18 cellular contexts compared by ENCODE assay signal in genomic region chr19:944171-944567, GRCh38. TPM values are rescaled to one million over a fixed set of nuclear protein-coding genes. Genes with fewer than 3 reads are reported as not detected.
DNase-seq lines count a peak whose midpoint lies in the region; ATAC-seq and TF ChIP-seq lines count a peak whose summit lies in the region.
"Had no signal": no experiment of that assay in that cellular context is flagged by ENCODE, and none has a peak within 500 bp of the region (broad histone marks: within the 10 kb centered on the region; RNA-seq: fewer than 3 reads in every experiment).

No MANE protein-coding gene starts in this region.

- WGBS in trophoblast cell (ENCODE audit: extremely low coverage, insufficient coverage, insufficient read length), result no CpG with 5 or more reads among the region's 27 CpGs

- H3K36me3 Mint-ChIP-seq in Calu3 (ENCODE audit: insufficient read depth, unreplicated experiment), result peaks cover 15% of the 10 kb centered on the region
- peaks cover 13% of the 10 kb centered on the region for H3K36me3 Mint-ChIP-seq in activated T-helper 1 cell treated with anti-CD3 and anti-CD28 coated beads, Interleukin-12 subunit alpha, Interleukin-12 subunit beta, Interleukin-2, Interleukin-4 antibody, amounts not matched to agents 30 ng/mL and 10 ng/mL and 1 ng/mL, durations not matched to agents 14 hours and 24 hours and 36 hours (ENCODE audit: low read depth)

- no peak overlapping the region for H4K8ac ChIP-seq in trophoblast cell (ENCODE audit: low read depth, low read length)

- H3K9me3 Mint-ChIP-seq in Calu3 (ENCODE audit: low read depth, unreplicated experiment), result no peaks in the 10 kb centered on the region
- H3K9me3 Mint-ChIP-seq in activated T-helper 1 cell treated with anti-CD3 and anti-CD28 coated beads, Interleukin-12 subunit alpha, Interleukin-12 subunit beta, Interleukin-2, Interleukin-4 antibody, amounts not matched to agents 30 ng/mL and 10 ng/mL and 1 ng/mL, durations not matched to agents 14 hours and 24 hours and 36 hours, result no peaks in the 10 kb centered on the region
- H3K9me3 Mint-ChIP-seq: activated T-cell treated with anti-CD3 and anti-CD28 coated beads, Interleukin-2, amount 50 U/mL, for 72 hours; T-helper 2 cell treated with Interferon-gamma antibody and Interleukin-4, amounts not matched to agents 5 μg/mL and 100 μg/mL, for 36 hours had no signal

- no peak overlapping the region for H3K27ac Mint-ChIP-seq in Calu3 (ENCODE audit: unreplicated experiment)
- H3K27ac Mint-ChIP-seq in activated T-helper 1 cell treated with anti-CD3 and anti-CD28 coated beads, Interleukin-12 subunit alpha, Interleukin-12 subunit beta, Interleukin-2, Interleukin-4 antibody, amounts not matched to agents 30 ng/mL and 10 ng/mL and 1 ng/mL, durations not matched to agents 14 hours and 24 hours and 36 hours, result no peak overlapping the region
- H3K27ac Mint-ChIP-seq: activated T-cell treated with anti-CD3 and anti-CD28 coated beads, Interleukin-2, amount 50 U/mL, for 72 hours; T-helper 2 cell treated with Interferon-gamma antibody and Interleukin-4, amounts not matched to agents 5 μg/mL and 100 μg/mL, for 36 hours had no signal

- H2AFZ ChIP-seq in trophoblast cell (ENCODE audit: insufficient read depth, low read length, poor library complexity), result no peak overlapping the region

- no peak overlapping the region for H4K91ac ChIP-seq in trophoblast cell (ENCODE audit: low read depth, low read length)

- no peak overlapping the region for H3K4me3 ChIP-seq in fibroblast of the aortic adventitia (ENCODE audit: low read depth, low read length)
- H3K4me3 ChIP-seq in trophoblast cell (ENCODE audit: low read depth, low read length), result no peak overlapping the region
- no peak overlapping the region for H3K4me3 ChIP-seq in tibial artery

- H3K9me3 ChIP-seq in trophoblast cell (ENCODE audit: insufficient read depth, low read depth, low read length), result peaks cover 3% of the 10 kb centered on the region
- H3K9me3 ChIP-seq in tibial artery, result no peaks in the 10 kb centered on the region

- H3K4me3 Mint-ChIP-seq in Calu3 (ENCODE audit: low read depth, unreplicated experiment), result peak overlapping the region; percentile 20
- H3K4me3 Mint-ChIP-seq in activated T-helper 1 cell treated with anti-CD3 and anti-CD28 coated beads, Interleukin-12 subunit alpha, Interleukin-12 subunit beta, Interleukin-2, Interleukin-4 antibody, amounts not matched to agents 30 ng/mL and 10 ng/mL and 1 ng/mL, durations not matched to agents 14 hours and 24 hours and 36 hours, result no peak overlapping the region
- H3K4me3 Mint-ChIP-seq: activated T-cell treated with anti-CD3 and anti-CD28 coated beads, Interleukin-2, amount 50 U/mL, for 72 hours; T-helper 2 cell treated with Interferon-gamma antibody and Interleukin-4, amounts not matched to agents 5 μg/mL and 100 μg/mL, for 36 hours had no signal

- no peak overlapping the region for H3K23ac ChIP-seq in trophoblast cell (ENCODE audit: low read length)

- H3K18ac ChIP-seq in trophoblast cell (ENCODE audit: low read length), result no peak overlapping the region

- no peak overlapping the region for H2BK12ac ChIP-seq in trophoblast cell (ENCODE audit: low read length)

- peaks cover 65% of the 10 kb centered on the region for H3K79me2 ChIP-seq in trophoblast cell (ENCODE audit: control insufficient read depth, insufficient read depth, low read length, poor library complexity)

- peaks cover 14% of the 10 kb centered on the region for H3K79me1 ChIP-seq in trophoblast cell (ENCODE audit: low read length)

- H3K27me3 ChIP-seq in trophoblast cell (ENCODE audit: insufficient read depth, low read length), result no peaks in the 10 kb centered on the region
- H3K27me3 ChIP-seq in tibial artery, result no peaks in the 10 kb centered on the region

- no peak overlapping the region for H3K4me2 ChIP-seq in trophoblast cell (ENCODE audit: low read length)

- no peak for DNase-seq in Calu3
- peak; percentile 92 for DNase-seq in OCI-M1 (lab: John Stamatoyannopoulos, UW)
- peak; percentile 87 for DNase-seq in fibroblast of the aortic adventitia (ENCODE audit: low read depth)
- peak in 1 of 2 donors; percentile 53 for DNase-seq in trophoblast cell
- no peak for DNase-seq in activated T-helper 1 cell treated with anti-CD3 and anti-CD28 coated beads, Interleukin-12 subunit alpha, Interleukin-12 subunit beta, Interleukin-2, Interleukin-4 antibody, amounts not matched to agents 30 ng/mL and 10 ng/mL and 1 ng/mL, durations not matched to agents 14 hours and 24 hours and 36 hours (ENCODE audit: low spot score)
- no peak for DNase-seq in HK-2 (ENCODE audit: unreplicated experiment)
- DNase-seq in tibial artery, result no peak
- DNase-seq: activated T-cell treated with anti-CD3 and anti-CD28 coated beads, Interleukin-2, amount 50 U/mL, for 72 hours; cerebellar nuclear complex; islet precursor cell; NCI-H146; NCI-H748 treated with DMSO at 0.1 percent for 48 hours had no signal

- H3K4ac ChIP-seq in trophoblast cell (ENCODE audit: low read depth, low read length), result peak overlapping the region; percentile 95

- no peak for TF ChIP-seq CTCF in Calu3 (IDR thresholded peaks at IDR 0.05; ENCODE audit: unreplicated experiment)
- TF ChIP-seq CTCF in fibroblast of the aortic adventitia (IDR thresholded peaks at IDR 0.05; ENCODE audit: insufficient read depth, low read length), result no peak
- TF ChIP-seq CTCF in tibial artery (IDR thresholded peaks at IDR 0.05), result no peak

- H4K12ac ChIP-seq in trophoblast cell (ENCODE audit: low read depth, low read length), result no peak overlapping the region

- H3K27ac ChIP-seq in trophoblast cell (ENCODE audit: low read depth, low read length) (no peak overlapping the region), tibial artery (no peak overlapping the region)

- H3K36me3 ChIP-seq in trophoblast cell (ENCODE audit: control insufficient read depth in 1 of 2, insufficient read depth in 2 of 2, low read length in 2 of 2) (peaks cover 86 to 88% of the 10 kb centered on the region in 2 experiments), tibial artery (peaks cover 0 to 4% (median 0%) of the 10 kb centered on the region in 3 donors)

- H3K27me3 Mint-ChIP-seq in Calu3 (ENCODE audit: unreplicated experiment), result peaks cover 31% of the 10 kb centered on the region
- H3K27me3 Mint-ChIP-seq in activated T-helper 1 cell treated with anti-CD3 and anti-CD28 coated beads, Interleukin-12 subunit alpha, Interleukin-12 subunit beta, Interleukin-2, Interleukin-4 antibody, amounts not matched to agents 30 ng/mL and 10 ng/mL and 1 ng/mL, durations not matched to agents 14 hours and 24 hours and 36 hours (ENCODE audit: insufficient read depth), result peaks cover 4% of the 10 kb centered on the region

- ATAC-seq in GM21786 (IDR thresholded peaks at IDR 0.05; ENCODE audit: unreplicated experiment), result no peak
- ATAC-seq: activated T-cell treated with anti-CD3 and anti-CD28 coated beads, Interleukin-2, amount 50 U/mL, for 72 hours had no signal

- no peak overlapping the region for H2AK5ac ChIP-seq in trophoblast cell (ENCODE audit: low read length)

- no peak overlapping the region for H3K9ac ChIP-seq in trophoblast cell (ENCODE audit: low read length)

- CTCF ChIA-PET in Calu3 (lab: Charles Lee), result interaction anchor here (0.5 kb wide), 1 partner anchor 22 kb away, joined by 3 read pairs; no protein-coding TSS in a partner anchor

- no TSS peak for BruUV-seq in Calu3 (replicated peaks; lab: Mats Ljungman, UMichigan)

- H2BK5ac ChIP-seq in trophoblast cell (ENCODE audit: low read depth, low read length, poor library complexity), result no peak overlapping the region

- H3K4me1 Mint-ChIP-seq in Calu3 (ENCODE audit: low read depth, unreplicated experiment), result peaks cover 26% of the 10 kb centered on the region
- H3K4me1 Mint-ChIP-seq in activated T-helper 1 cell treated with anti-CD3 and anti-CD28 coated beads, Interleukin-12 subunit alpha, Interleukin-12 subunit beta, Interleukin-2, Interleukin-4 antibody, amounts not matched to agents 30 ng/mL and 10 ng/mL and 1 ng/mL, durations not matched to agents 14 hours and 24 hours and 36 hours (ENCODE audit: low read depth), result peaks cover 6% of the 10 kb centered on the region

- H2BK120ac ChIP-seq in trophoblast cell (ENCODE audit: insufficient read depth, low read length, poor library complexity), result no peak overlapping the region

- H3K14ac ChIP-seq in trophoblast cell (ENCODE audit: low read length), result no peak overlapping the region

- intact Hi-C loops in Calu3 (cut with micrococcal nuclease; ENCODE audit: unreplicated experiment) (no loop called here), tibial artery (cut with DNase I; ENCODE audit: low total_unique reads) (no loop called here)
- intact Hi-C loops in activated T-helper 1 cell treated with anti-CD3 and anti-CD28 coated beads, Interleukin-12 subunit alpha, Interleukin-12 subunit beta, Interleukin-2, Interleukin-4 antibody, amounts not matched to agents 30 ng/mL and 10 ng/mL and 1 ng/mL, durations not matched to agents 14 hours and 24 hours and 36 hours (cut with micrococcal nuclease), result no loop called here

- peaks cover 44 to 48% of the 10 kb centered on the region in 2 experiments for H3K4me1 ChIP-seq in trophoblast cell (ENCODE audit: control insufficient read depth in 1 of 2, insufficient read depth in 2 of 2, low read length in 2 of 2)
- peaks cover 0 to 13% (median 9%) of the 10 kb centered on the region in 4 donors for H3K4me1 ChIP-seq in tibial artery

RNA-seq across cellular contexts. Expression of gene ARID3A, which starts 18.3 kb away (rescaled TPM):
- total RNA-seq in Calu3 (2022) (0.85 and 1.6 TPM in 2 replicates), fibroblast of the aortic adventitia (ENCODE audit: low replicate concordance) (3.7 and 11.2 TPM in 2 replicates)
- polyA plus RNA-seq in trophoblast cell (2013), result 445 and 449 TPM in 2 replicates
- total RNA-seq in activated T-helper 1 cell treated with anti-CD3 and anti-CD28 coated beads, Interleukin-12 subunit alpha, Interleukin-12 subunit beta, Interleukin-2, Interleukin-4 antibody, amounts not matched to agents 30 ng/mL and 10 ng/mL and 1 ng/mL, durations not matched to agents 14 hours and 24 hours and 36 hours, result 32.5 and 35.0 TPM in 2 replicates

RNA-seq across cellular contexts. Expression of gene KISS1R, which starts 27.0 kb away (rescaled TPM):
- total RNA-seq in Calu3 (2022) (not detected in 2 replicates), fibroblast of the aortic adventitia (ENCODE audit: low replicate concordance) (not detected in 2 replicates)
- 0.10 and 0.14 TPM in 2 replicates for polyA plus RNA-seq in trophoblast cell (2013)
- total RNA-seq in activated T-helper 1 cell treated with anti-CD3 and anti-CD28 coated beads, Interleukin-12 subunit alpha, Interleukin-12 subunit beta, Interleukin-2, Interleukin-4 antibody, amounts not matched to agents 30 ng/mL and 10 ng/mL and 1 ng/mL, durations not matched to agents 14 hours and 24 hours and 36 hours, result 6.8 and 8.9 TPM in 2 replicates
- total RNA-seq: H4, renal cortical epithelial cell had no signal

RNA-seq across cellular contexts. Expression of gene R3HDM4, which starts 31.1 kb away (rescaled TPM):
- total RNA-seq in Calu3 (2022) (54.0 and 55.5 TPM in 2 replicates), fibroblast of the aortic adventitia (ENCODE audit: low replicate concordance) (8.4 and 25.8 TPM in 2 replicates)
- 51.5 and 52.5 TPM in 2 replicates for polyA plus RNA-seq in trophoblast cell (2013)
- total RNA-seq in activated T-helper 1 cell treated with anti-CD3 and anti-CD28 coated beads, Interleukin-12 subunit alpha, Interleukin-12 subunit beta, Interleukin-2, Interleukin-4 antibody, amounts not matched to agents 30 ng/mL and 10 ng/mL and 1 ng/mL, durations not matched to agents 14 hours and 24 hours and 36 hours, result 94.3 and 96.4 TPM in 2 replicates

RNA-seq across cellular contexts. Expression of gene WDR18, which starts 40.0 kb away (rescaled TPM):
- total RNA-seq in Calu3 (2022), result 43.3 TPM in 2 replicates
- 16.5 and 45.0 TPM in 2 replicates for total RNA-seq in fibroblast of the aortic adventitia (ENCODE audit: low replicate concordance)
- polyA plus RNA-seq in trophoblast cell (2013), result 43.8 and 45.6 TPM in 2 replicates
- total RNA-seq in activated T-helper 1 cell treated with anti-CD3 and anti-CD28 coated beads, Interleukin-12 subunit alpha, Interleukin-12 subunit beta, Interleukin-2, Interleukin-4 antibody, amounts not matched to agents 30 ng/mL and 10 ng/mL and 1 ng/mL, durations not matched to agents 14 hours and 24 hours and 36 hours, result 105 and 108 TPM in 2 replicates

RNA-seq across cellular contexts. Expression of gene RNU6-9, which starts 50.9 kb away (rescaled TPM):
- total RNA-seq in Calu3 (2022) (not detected in 2 replicates), fibroblast of the aortic adventitia (ENCODE audit: low replicate concordance) (not detected in 2 replicates)
- not detected in 2 replicates for polyA plus RNA-seq in trophoblast cell (2013)
- not detected in 2 replicates for total RNA-seq in activated T-helper 1 cell treated with anti-CD3 and anti-CD28 coated beads, Interleukin-12 subunit alpha, Interleukin-12 subunit beta, Interleukin-2, Interleukin-4 antibody, amounts not matched to agents 30 ng/mL and 10 ng/mL and 1 ng/mL, durations not matched to agents 14 hours and 24 hours and 36 hours
- total RNA-seq: activated T-cell treated with anti-CD3 and anti-CD28 coated beads, Interleukin-2, amount 50 U/mL, for 72 hours; glomerular endothelial cell; H4; renal cortical epithelial cell had no signal
- polyA plus RNA-seq: adipose tissue had no signal

Comparison
In these comparisons a context has a peak if more than half of its experiments do, and no peak if none do; other contexts are left out.
1. DNase-seq: peak in OCI-M1 (single experiment) and fibroblast of the aortic adventitia (single experiment); none in Calu3 (single experiment), activated T-helper 1 cell treated with anti-CD3 and anti-CD28 coated beads, Interleukin-12 subunit alpha, Interleukin-12 subunit beta, Interleukin-2, Interleukin-4 antibody, amounts not matched to agents 30 ng/mL and 10 ng/mL and 1 ng/mL, durations not matched to agents 14 hours and 24 hours and 36 hours (single experiment), HK-2 (single experiment) and tibial artery (0 of 2).